Comparison of ENCODE assay signal across 2 cellular contexts in genomic region chr12:131383741-131384543, GRCh38.
TF ChIP-seq lines count a peak whose summit lies in the region.

No MANE protein-coding gene starts in this region.

TF ChIP-seq in SK-N-SH, 30 proteins besides CTCF, POLR2A, EP300 and RAD21 (continued from another document):
- TF ChIP-seq PBX3 (IDR thresholded peaks at IDR 0.05): no peak
- no peak for TF ChIP-seq FOXJ3 (CRISPR knock-in tag; IDR thresholded peaks at IDR 0.05)
- TF ChIP-seq SMC3 (IDR thresholded peaks at IDR 0.05; ENCODE audit: low read depth, low read length): no peak
- TF ChIP-seq MAX (IDR thresholded peaks at IDR 0.05; ENCODE audit: low read depth): no peak
- no peak for TF ChIP-seq TCF12 (IDR thresholded peaks at IDR 0.05)
- no peak for TF ChIP-seq NRF1 (IDR thresholded peaks at IDR 0.05; ENCODE audit: low read depth, low read length)
- no peak for TF ChIP-seq RFX5 (IDR thresholded peaks at IDR 0.05; ENCODE audit: low read length)
- no peak for TF ChIP-seq RXRA (IDR thresholded peaks at IDR 0.05; ENCODE audit: borderline replicate concordance, low read depth)
- no peak for TF ChIP-seq TAF1 (IDR thresholded peaks at IDR 0.05; ENCODE audit: borderline replicate concordance, low read depth, low read length)
- TF ChIP-seq REST (IDR thresholded peaks at IDR 0.05; ENCODE audit: low read depth, low read length): no peak

TF ChIP-seq in SK-N-SH treated with all-trans-retinoic acid at 6 μM for 48 hours, 23 proteins besides CTCF, POLR2A, EP300 and RAD21 (continued from another document):
- TF ChIP-seq CSRNP3 (CRISPR knock-in tag; IDR thresholded peaks at IDR 0.05): no peak
- no peak for TF ChIP-seq RARB (CRISPR knock-in tag; IDR thresholded peaks at IDR 0.05)
- TF ChIP-seq ZNF70 (CRISPR knock-in tag; IDR thresholded peaks at IDR 0.05): no peak
- no peak for TF ChIP-seq CSDC2 (CRISPR knock-in tag; IDR thresholded peaks at IDR 0.05)
